8 cellular contexts compared by ENCODE assay signal in genomic region chr2:37672870-37673184, GRCh38. TPM values are rescaled to one million over a fixed set of nuclear protein-coding genes. Genes with fewer than 3 reads are reported as not detected.
DNase-seq lines count a peak whose midpoint lies in the region; ATAC-seq and TF ChIP-seq lines count a peak whose summit lies in the region.

No MANE protein-coding gene starts in this region.

- TF ChIP-seq POLR2A in spleen (IDR thresholded peaks at IDR 0.05), result no peak

- peak overlapping the region; percentile 83 for H3K4me3 Mint-ChIP-seq in activated CD8-positive, alpha-beta T cell treated with anti-CD3 and anti-CD28 coated beads, Interleukin-2, amount 10 ng/mL, durations not matched to agents 7 days and 5 days

- H3K4me3 ChIP-seq in iPS-18a (ENCODE audit: low read length) (peak overlapping the region; percentile 97), spleen (peak overlapping the region; percentile 82 to 95 (median 90))

- H3K27ac Mint-ChIP-seq in activated CD8-positive, alpha-beta T cell treated with anti-CD3 and anti-CD28 coated beads, Interleukin-2, amount 10 ng/mL, durations not matched to agents 7 days and 5 days, result peak overlapping the region; percentile 67

- DNase-seq in HEK293T (ENCODE audit: extremely low spot score) (no peak), spleen (no peak), NCI-H345 (lab: John Stamatoyannopoulos, UW) (no peak), COR-L47 (lab: John Stamatoyannopoulos, UW) (no peak), NCI-H524 (lab: John Stamatoyannopoulos, UW) (no peak)
- DNase-seq in activated CD8-positive, alpha-beta T cell treated with anti-CD3 and anti-CD28 coated beads, Interleukin-2, amount 10 ng/mL, durations not matched to agents 7 days and 5 days, result no peak

- peak overlapping the region; percentile 77 for H3K9ac ChIP-seq in iPS-18a (ENCODE audit: low read length)

- H3K4me1 ChIP-seq in iPS-18a (ENCODE audit: control insufficient read depth, low read depth, low read length), result peaks cover 39% of the 10 kb centered on the region
- H3K4me1 ChIP-seq in spleen, result peaks cover 12 to 68% (median 44%) of the 10 kb centered on the region in 6 donors

- POLR2A ChIA-PET in HEK293T (lab: Yijun Ruan, JAX), result interaction anchor here (1.1 to 1.2 kb wide), 4 partner anchors 19 to 167 kb away, joined by 3 to 5 read pairs (median 4); no protein-coding TSS in a partner anchor
- POLR2A ChIA-PET in activated CD8-positive, alpha-beta T cell treated with anti-CD3 and anti-CD28 coated beads, Interleukin-2, amount 10 ng/mL, durations not matched to agents 7 days and 5 days (lab: Charles Lee), result interaction anchor here (0.6 to 1.6 kb wide), 6 partner anchors 11 to 73 kb away, joined by 3 to 6 read pairs (median 3); no protein-coding TSS in a partner anchor

- no peaks in the 10 kb centered on the region for H3K9me3 Mint-ChIP-seq in activated CD8-positive, alpha-beta T cell treated with anti-CD3 and anti-CD28 coated beads, Interleukin-2, amount 10 ng/mL, durations not matched to agents 7 days and 5 days (ENCODE audit: insufficient read depth)

- H3K27ac ChIP-seq in iPS-18a (ENCODE audit: low read length) (no peak overlapping the region), spleen (peak overlapping the region; percentile 86 to 97 (median 94))

- CTCF ChIA-PET in HEK293T (lab: Yijun Ruan, JAX), result no interaction called here
- CTCF ChIA-PET in activated CD8-positive, alpha-beta T cell treated with anti-CD3 and anti-CD28 coated beads, Interleukin-2, amount 10 ng/mL, durations not matched to agents 7 days and 5 days (lab: Charles Lee), result interaction anchor here (1.0 to 1.6 kb wide), 5 partner anchors 24 to 277 kb away, joined by 4 to 8 read pairs (median 4); no protein-coding TSS in a partner anchor

- 12 to 26% (median 17%) methylated on average over 6 to 7 of the region's 7 CpGs for WGBS in spleen, 5 donors

- H3K36me3 ChIP-seq in iPS-18a (ENCODE audit: control insufficient read depth, low read depth, low read length), result no peaks in the 10 kb centered on the region
- H3K36me3 ChIP-seq in spleen, result no peaks in the 10 kb centered on the region

- ATAC-seq in activated CD8-positive, alpha-beta T cell treated with anti-CD3 and anti-CD28 coated beads, Interleukin-2, amount 10 ng/mL, durations not matched to agents 7 days and 5 days, result no peak
- ATAC-seq in HG02840 (IDR thresholded peaks at IDR 0.05; ENCODE audit: low FRiP score, unreplicated experiment), result no peak

- H3K4me1 Mint-ChIP-seq in activated CD8-positive, alpha-beta T cell treated with anti-CD3 and anti-CD28 coated beads, Interleukin-2, amount 10 ng/mL, durations not matched to agents 7 days and 5 days (ENCODE audit: low read depth), result peaks cover 31% of the 10 kb centered on the region

- peaks cover 6% of the 10 kb centered on the region for H3K27me3 ChIP-seq in iPS-18a (ENCODE audit: control insufficient read depth, insufficient read depth, low read length)
- no peaks in the 10 kb centered on the region for H3K27me3 ChIP-seq in spleen (replicated peaks in 1 of 7)

- H3K27me3 Mint-ChIP-seq in activated CD8-positive, alpha-beta T cell treated with anti-CD3 and anti-CD28 coated beads, Interleukin-2, amount 10 ng/mL, durations not matched to agents 7 days and 5 days (ENCODE audit: low read depth), result no peaks in the 10 kb centered on the region

- intact Hi-C loops in spleen (cut with DNase I; ENCODE audit: low total_unique reads), result no loop called here

- no peaks in the 10 kb centered on the region for H3K9me3 ChIP-seq in iPS-18a (ENCODE audit: control insufficient read depth, low read depth, low read length)
- no peaks in the 10 kb centered on the region for H3K9me3 ChIP-seq in spleen

- peaks cover 24% of the 10 kb centered on the region for H3K36me3 Mint-ChIP-seq in activated CD8-positive, alpha-beta T cell treated with anti-CD3 and anti-CD28 coated beads, Interleukin-2, amount 10 ng/mL, durations not matched to agents 7 days and 5 days (ENCODE audit: low read depth)

- no peak for TF ChIP-seq CTCF in spleen (IDR thresholded peaks at IDR 0.05 in 8 of 11, conservative IDR thresholded peaks at IDR 0.05 in 3 of 11)

TF ChIP-seq in HEK293T, 16 proteins besides CTCF, POLR2A, EP300 and RAD21:
- TF ChIP-seq SUZ12 (IDR thresholded peaks at IDR 0.05), result no peak
- TF ChIP-seq L3MBTL2 (conservative IDR thresholded peaks at IDR 0.05), result 0 out of 2 replicates have a peak, but pooled peaks have one; percentile 11

RNA-seq across cellular contexts. Expression of gene CDC42EP3, which starts 1.4 kb away (rescaled TPM):
- 10 to 100 TPM; 30.1 to 33.2 TPM for total RNA-seq in activated CD8-positive, alpha-beta T cell treated with anti-CD3 and anti-CD28 coated beads, Interleukin-2, amount 10 ng/mL, durations not matched to agents 7 days and 5 days
- 10 to 100 TPM; 30.2 to 57.2 (median 44.8) TPM for total RNA-seq in spleen
- 10 to 100 TPM in 1 of 3 donors, 1 to 10 TPM in 2; 9.5 to 13.3 (median 9.7) TPM for polyA plus RNA-seq in spleen
